In the genomic region with DNA sequence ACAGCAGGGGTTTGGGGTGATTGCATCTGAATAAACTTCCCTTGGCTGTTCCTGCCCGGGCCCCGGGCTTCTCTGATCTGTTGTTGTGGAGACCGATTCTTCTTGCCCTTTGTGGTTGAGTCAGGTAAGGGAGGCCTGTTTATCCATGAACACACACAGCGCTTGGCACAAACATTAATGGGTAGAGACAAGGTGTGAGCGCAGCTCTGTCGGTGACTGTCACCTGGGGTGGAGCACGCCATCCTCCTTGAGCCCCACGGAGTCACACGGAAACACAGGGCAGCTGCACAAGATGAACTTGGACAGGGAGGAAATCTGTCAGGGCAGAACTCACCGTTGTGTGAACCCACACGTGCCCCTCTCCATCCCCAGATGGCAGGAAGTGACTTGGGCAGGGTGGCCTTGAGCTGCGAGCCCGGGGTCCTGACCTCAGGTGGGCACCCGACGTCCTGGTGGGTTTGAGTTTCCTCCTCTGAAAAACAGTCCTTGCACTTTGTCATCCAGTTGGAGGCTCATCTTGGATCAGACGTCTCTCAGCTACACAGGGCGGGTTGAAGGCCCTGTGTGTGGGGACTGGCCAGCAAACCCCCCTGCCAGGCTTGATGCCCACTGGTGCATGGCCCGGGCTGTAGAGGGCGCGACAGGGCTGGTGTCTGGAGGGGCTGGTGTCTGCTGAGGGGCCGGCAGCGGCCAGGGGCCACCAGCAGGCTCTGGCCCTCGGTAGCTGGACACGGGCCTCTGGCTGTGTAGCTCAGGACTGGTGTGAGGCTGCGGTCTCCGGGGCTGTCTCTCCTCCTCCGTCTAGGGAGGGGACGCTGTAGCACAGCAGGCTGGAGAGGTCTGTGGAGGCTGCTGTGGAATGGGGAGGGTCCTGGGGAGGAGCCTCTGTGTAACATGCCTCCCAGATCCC, we compare ENCODE assay signal across 18 cellular contexts. TPM values are rescaled to one million over a fixed set of nuclear protein-coding genes. Genes with fewer than 3 reads are reported as not detected.
"Had no signal": no experiment of that assay in that cellular context is flagged by ENCODE, and none has a peak within 500 bp of the region (broad histone marks: within the 10 kb centered on the region; RNA-seq: fewer than 3 reads in every experiment).

No MANE protein-coding gene starts in this region.

- H3K27me3 Mint-ChIP-seq: activated CD4-positive, alpha-beta T cell treated with anti-CD3 and anti-CD28 coated beads, Interleukin-2, amount 10 ng/mL, durations not matched to agents 24 days and 14 days had no signal

- H3K9me3 ChIP-seq: lower lobe of right lung, neutrophil, right atrium auricular region, thyroid gland had no signal

- H3K4me1 ChIP-seq: lower lobe of right lung, right atrium auricular region, thyroid gland had no signal

- H3K27ac ChIP-seq: lower lobe of right lung, neutrophil, right atrium auricular region, thyroid gland had no signal

- DNase-seq: activated CD4-positive, alpha-beta T cell treated with anti-CD3 and anti-CD28 coated beads, Interleukin-2, amount 10 ng/mL, durations not matched to agents 24 days and 14 days; activated CD4-positive, CD25-positive, alpha-beta regulatory T cell; activated CD8-positive, alpha-beta memory T cell treated with anti-CD3 and anti-CD28 coated beads, Interleukin-2, amount 50 U/mL, for 4 hours; activated CD8-positive, alpha-beta T cell treated with anti-CD3 and anti-CD28 coated beads, Interleukin-2, amount 10 ng/mL, durations not matched to agents 7 days and 5 days; activated gamma-delta T cell treated with Interleukin-2 at 50 U/mL for 16 hours; activated naive CD8-positive, alpha-beta T cell treated with anti-CD3 and anti-CD28 coated beads, Interleukin-2, amount 10 ng/mL, durations not matched to agents 7 days and 5 days; activated T-cell treated with anti-CD3 and anti-CD28 coated beads, Interleukin-2, amount 50 U/mL, for 48 hours; effector memory CD4-positive, alpha-beta T cell; foreskin melanocyte; lower lobe of right lung; thyroid gland had no signal

- H3K4me3 Mint-ChIP-seq: activated CD4-positive, alpha-beta T cell treated with anti-CD3 and anti-CD28 coated beads, Interleukin-2, amount 10 ng/mL, durations not matched to agents 24 days and 14 days; activated CD8-positive, alpha-beta T cell treated with anti-CD3 and anti-CD28 coated beads, Interleukin-2, amount 10 ng/mL, durations not matched to agents 7 days and 5 days; activated naive CD8-positive, alpha-beta T cell treated with anti-CD3 and anti-CD28 coated beads, Interleukin-2, amount 10 ng/mL, durations not matched to agents 7 days and 5 days; brain; central memory CD8-positive, alpha-beta T cell; dendritic cell treated with granulocyte-macrophage colony-stimulating factor and Interleukin-4, amounts not matched to agents 40 ng/mL and 50 ng/mL, for 4 days; mesothelial cell of epicardium; T-helper 2 cell treated with Interferon-gamma antibody and Interleukin-4, amounts not matched to agents 5 μg/mL and 100 μg/mL, for 36 hours had no signal

- H3K36me3 ChIP-seq: lower lobe of right lung, neutrophil, right atrium auricular region, thyroid gland had no signal

- H3K36me3 Mint-ChIP-seq: activated naive CD8-positive, alpha-beta T cell treated with anti-CD3 and anti-CD28 coated beads, Interleukin-2, amount 10 ng/mL, durations not matched to agents 7 days and 5 days; brain; mesothelial cell of epicardium had no signal

- H3K9me3 Mint-ChIP-seq: activated CD4-positive, alpha-beta T cell treated with anti-CD3 and anti-CD28 coated beads, Interleukin-2, amount 10 ng/mL, durations not matched to agents 24 days and 14 days; activated naive CD8-positive, alpha-beta T cell treated with anti-CD3 and anti-CD28 coated beads, Interleukin-2, amount 10 ng/mL, durations not matched to agents 7 days and 5 days; brain; central memory CD8-positive, alpha-beta T cell; dendritic cell treated with granulocyte-macrophage colony-stimulating factor and Interleukin-4, amounts not matched to agents 40 ng/mL and 50 ng/mL, for 4 days; mesothelial cell of epicardium; T-helper 2 cell treated with Interferon-gamma antibody and Interleukin-4, amounts not matched to agents 5 μg/mL and 100 μg/mL, for 36 hours had no signal

- H3K27ac Mint-ChIP-seq: activated CD4-positive, alpha-beta T cell treated with anti-CD3 and anti-CD28 coated beads, Interleukin-2, amount 10 ng/mL, durations not matched to agents 24 days and 14 days; activated CD8-positive, alpha-beta T cell treated with anti-CD3 and anti-CD28 coated beads, Interleukin-2, amount 10 ng/mL, durations not matched to agents 7 days and 5 days; activated naive CD8-positive, alpha-beta T cell treated with anti-CD3 and anti-CD28 coated beads, Interleukin-2, amount 10 ng/mL, durations not matched to agents 7 days and 5 days; brain; dendritic cell treated with granulocyte-macrophage colony-stimulating factor and Interleukin-4, amounts not matched to agents 40 ng/mL and 50 ng/mL, for 4 days; mesothelial cell of epicardium; T-helper 2 cell treated with Interferon-gamma antibody and Interleukin-4, amounts not matched to agents 5 μg/mL and 100 μg/mL, for 36 hours had no signal

- H3K4me3 ChIP-seq: lower lobe of right lung, right atrium auricular region, thyroid gland had no signal

- ATAC-seq: activated CD8-positive, alpha-beta T cell treated with anti-CD3 and anti-CD28 coated beads, Interleukin-2, amount 10 ng/mL, durations not matched to agents 7 days and 5 days; lower lobe of right lung had no signal

- H3K27me3 ChIP-seq: right atrium auricular region, thyroid gland had no signal

- H3K4me1 Mint-ChIP-seq: activated CD4-positive, alpha-beta T cell treated with anti-CD3 and anti-CD28 coated beads, Interleukin-2, amount 10 ng/mL, durations not matched to agents 24 days and 14 days; activated naive CD8-positive, alpha-beta T cell treated with anti-CD3 and anti-CD28 coated beads, Interleukin-2, amount 10 ng/mL, durations not matched to agents 7 days and 5 days; brain; central memory CD8-positive, alpha-beta T cell; mesothelial cell of epicardium had no signal

RNA-seq across cellular contexts. Expression of gene SHH, which starts 24.2 kb away (rescaled TPM):
- total RNA-seq: activated CD4-positive, alpha-beta T cell treated with anti-CD3 and anti-CD28 coated beads, Interleukin-2, amount 10 ng/mL, durations not matched to agents 24 days and 14 days; activated naive CD8-positive, alpha-beta T cell treated with anti-CD3 and anti-CD28 coated beads, Interleukin-2, amount 10 ng/mL, durations not matched to agents 7 days and 5 days; right atrium auricular region; thyroid gland had no signal
